Comparison of ENCODE assay signal across 12 cellular contexts in the genomic region with DNA sequence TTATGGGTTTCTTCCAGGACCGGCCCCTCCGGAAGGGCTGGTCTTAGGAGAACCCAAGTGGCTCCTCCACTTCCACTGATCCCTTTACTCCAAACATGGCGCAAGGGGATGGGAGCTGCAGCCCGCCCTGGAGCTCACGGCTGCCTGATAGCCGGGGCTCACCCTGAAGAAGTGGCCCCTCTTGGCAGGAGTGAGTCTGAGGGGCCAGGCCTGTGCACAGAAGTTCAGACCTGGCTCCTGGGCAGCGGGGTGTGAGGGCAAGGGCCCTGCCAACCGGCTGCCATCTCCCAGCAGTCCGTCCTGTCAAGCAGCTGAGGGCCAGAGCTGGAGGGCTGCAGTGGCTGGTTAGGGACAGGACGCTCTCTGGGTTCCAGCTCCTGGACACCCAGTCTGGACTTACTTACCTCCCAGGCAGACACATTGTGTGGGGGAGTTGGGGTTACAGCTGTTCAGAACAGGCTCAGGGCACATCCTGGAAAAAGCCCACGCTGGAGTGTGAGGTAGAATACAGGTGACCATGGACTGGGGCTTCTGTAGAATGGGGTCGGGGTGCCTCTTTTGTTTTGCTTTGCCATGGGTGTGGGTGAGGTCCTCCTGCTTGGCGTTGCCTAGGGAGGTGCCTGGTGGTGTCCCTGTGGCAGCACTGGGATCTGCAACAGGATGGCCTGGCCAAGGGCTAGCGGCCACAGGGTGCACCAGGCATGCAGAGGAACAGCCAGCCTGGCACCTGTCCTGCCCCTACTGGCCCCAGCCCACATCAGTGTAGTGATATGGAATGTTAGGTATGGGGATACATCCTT.
DNase-seq lines count a peak whose midpoint lies in the region; ATAC-seq and TF ChIP-seq lines count a peak whose summit lies in the region.
"Had no signal": no experiment of that assay in that cellular context is flagged by ENCODE, and none has a peak within 500 bp of the region (broad histone marks: within the 10 kb centered on the region; RNA-seq: fewer than 3 reads in every experiment).

No MANE protein-coding gene starts in this region.

- no peak for ATAC-seq in HG02588 (IDR thresholded peaks at IDR 0.05; ENCODE audit: unreplicated experiment)

- no peaks in the 10 kb centered on the region for H3K9me3 Mint-ChIP-seq in activated naive CD8-positive, alpha-beta T cell (ENCODE audit: low read depth)
- no peaks in the 10 kb centered on the region for H3K9me3 Mint-ChIP-seq in activated naive CD8-positive, alpha-beta T cell treated with anti-CD3 and anti-CD28 coated beads for 36 hours
- H3K9me3 Mint-ChIP-seq in brain (no peaks in the 10 kb centered on the region), mesothelial cell of epicardium (no peaks in the 10 kb centered on the region)

- H3K36me3 Mint-ChIP-seq in activated naive CD8-positive, alpha-beta T cell, result no peaks in the 10 kb centered on the region
- peaks cover 9% of the 10 kb centered on the region for H3K36me3 Mint-ChIP-seq in activated naive CD8-positive, alpha-beta T cell treated with anti-CD3 and anti-CD28 coated beads for 36 hours
- H3K36me3 Mint-ChIP-seq in brain (peaks cover 44% of the 10 kb centered on the region), mesothelial cell of epicardium (peaks cover 46% of the 10 kb centered on the region)

- H3K4me1 Mint-ChIP-seq in activated naive CD8-positive, alpha-beta T cell (ENCODE audit: low read depth), result peaks cover 37% of the 10 kb centered on the region
- peaks cover 28% of the 10 kb centered on the region for H3K4me1 Mint-ChIP-seq in activated naive CD8-positive, alpha-beta T cell treated with anti-CD3 and anti-CD28 coated beads for 36 hours
- peaks cover 48% of the 10 kb centered on the region for H3K4me1 Mint-ChIP-seq in brain
- peaks cover 53% of the 10 kb centered on the region for H3K4me1 Mint-ChIP-seq in mesothelial cell of epicardium

- peak overlapping the region; percentile 70 for H3K27ac ChIP-seq in temporal lobe (ENCODE audit: low read depth, low read length)

- H3K27me3 Mint-ChIP-seq in activated naive CD8-positive, alpha-beta T cell, result no peaks in the 10 kb centered on the region
- no peaks in the 10 kb centered on the region for H3K27me3 Mint-ChIP-seq in activated naive CD8-positive, alpha-beta T cell treated with anti-CD3 and anti-CD28 coated beads for 36 hours
- H3K27me3 Mint-ChIP-seq in brain (peaks cover 3% of the 10 kb centered on the region), mesothelial cell of epicardium (ENCODE audit: low read depth) (no peaks in the 10 kb centered on the region)

- no peak for DNase-seq in activated naive CD8-positive, alpha-beta T cell treated with anti-CD3 and anti-CD28 coated beads for 36 hours
- no peak for DNase-seq in mesothelial cell of epicardium (ENCODE audit: low spot score in 2 of 2, unreplicated experiment in 2 of 2)
- no peak for DNase-seq in AML-193 (lab: John Stamatoyannopoulos, UW)
- no peak for DNase-seq in germinal center (ENCODE audit: low spot score)
- DNase-seq: EL, NCI-H1417 treated with DMSO at 0.1 percent for 48 hours, NCI-H748 treated with DMSO at 0.1 percent for 48 hours, SHP77 had no signal

- no peak for TF ChIP-seq CTCF in brain (conservative IDR thresholded peaks at IDR 0.05)
- TF ChIP-seq CTCF in mesothelial cell of epicardium (IDR thresholded peaks at IDR 0.05; ENCODE audit: unreplicated experiment), result no peak

- H3K27ac Mint-ChIP-seq in activated naive CD8-positive, alpha-beta T cell, result peak overlapping the region; percentile 66
- no peak overlapping the region for H3K27ac Mint-ChIP-seq in activated naive CD8-positive, alpha-beta T cell treated with anti-CD3 and anti-CD28 coated beads for 36 hours
- H3K27ac Mint-ChIP-seq in brain (peak overlapping the region; percentile 3 to 93 (median 78)), mesothelial cell of epicardium (peak overlapping the region; percentile 87)

- H3K4me3 Mint-ChIP-seq in activated naive CD8-positive, alpha-beta T cell, result no peak overlapping the region
- H3K4me3 Mint-ChIP-seq in activated naive CD8-positive, alpha-beta T cell treated with anti-CD3 and anti-CD28 coated beads for 36 hours, result no peak overlapping the region
- H3K4me3 Mint-ChIP-seq in brain (no peak overlapping the region), mesothelial cell of epicardium (peak overlapping the region; percentile 25)
